ENCODE assay signal across 8 cellular contexts in the genomic region with DNA sequence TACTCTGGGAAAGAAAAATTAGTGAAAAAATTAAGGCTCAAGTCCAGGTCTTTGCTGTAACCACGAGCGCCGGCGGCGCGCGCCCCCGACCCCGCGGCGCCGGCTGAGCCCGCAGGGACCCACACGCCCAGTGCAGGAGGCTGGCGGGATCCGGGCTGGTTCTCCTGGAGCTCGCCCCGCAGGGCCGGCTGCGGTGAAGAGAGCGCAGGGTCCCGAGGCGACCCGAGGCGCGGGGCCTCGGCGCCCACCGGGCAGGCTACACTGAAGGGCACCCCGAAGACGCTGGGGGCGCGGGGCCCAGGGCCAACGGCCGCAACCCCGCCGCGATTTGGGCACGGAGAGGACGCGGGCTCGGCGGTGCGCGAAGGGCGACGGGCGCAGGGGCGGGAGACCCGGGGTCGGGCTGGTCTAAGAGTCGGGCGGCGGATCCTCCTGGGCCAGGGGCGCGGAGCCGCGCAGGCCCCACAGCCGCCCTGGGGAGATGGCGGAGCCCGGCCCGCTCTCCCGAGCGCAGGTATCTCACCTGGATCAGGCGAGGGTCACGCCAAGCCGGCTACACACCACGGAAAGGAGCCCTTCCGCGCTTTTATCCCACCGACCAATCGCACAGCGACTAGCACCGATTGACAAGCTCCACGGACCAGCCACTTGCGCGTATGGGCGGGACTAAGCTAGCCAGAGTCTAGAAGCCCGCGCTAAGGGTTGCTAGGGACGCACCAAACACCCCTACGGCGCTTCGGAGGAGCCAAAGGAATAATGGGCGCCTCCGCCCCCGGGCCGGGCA. TPM values are rescaled to one million over a fixed set of nuclear protein-coding genes. Genes with fewer than 3 reads are reported as not detected.
DNase-seq lines count a peak whose midpoint lies in the region; ATAC-seq, FAIRE-seq and TF ChIP-seq lines count a peak whose summit lies in the region.

A gene (minus strand): TSS at position 582 of the 784 bp plus-strand sequence. CDS start 6,440 bp downstream, outside the sequence.

- FAIRE-seq in D721Med (lab: Jason Lieb, UNC) (no peak), endothelial cell of umbilical vein (lab: Jason Lieb, UNC) (peak; percentile 99)

- DNase-seq in D721Med (ENCODE audit: insufficient read length, low spot score) = peak; percentile 83
- DNase-seq in HuH-7 (ENCODE audit: low spot score) = peak; percentile 97
- DNase-seq in activated CD8-positive, alpha-beta memory T cell treated with anti-CD3 and anti-CD28 coated beads, Interleukin-2, amount 50 U/mL, for 24 hours (ENCODE audit: extremely low read depth) = peak; percentile 89
- peak; percentile 91 for DNase-seq in endothelial cell of umbilical vein (ENCODE audit: low read depth, low spot score)
- peak; percentile 93 for DNase-seq in midbrain (lab: John Stamatoyannopoulos, UW)
- peak; percentile 89 to 94 for DNase-seq in stimulated activated CD8-positive, alpha-beta memory T cell treated with anti-CD3 and anti-CD28 coated beads, Interleukin-15, amount 100 ng/mL, for 48 hours (ENCODE audit: low read depth in 2 of 2)

- H3K36me3 ChIP-seq in OCI-LY1 (ENCODE audit: insufficient read depth, low read length) = peaks cover 11% of the 10 kb centered on the region
- peaks cover 0 to 2% of the 10 kb centered on the region in 2 experiments for H3K36me3 ChIP-seq in endothelial cell of umbilical vein (ENCODE audit: control insufficient read depth in 2 of 2, extremely low read depth in 1 of 2, insufficient read depth in 2 of 2, low read length in 2 of 2)

- peaks cover 41% of the 10 kb centered on the region for H3K4me1 ChIP-seq in OCI-LY1 (ENCODE audit: insufficient read depth, low read length, severe bottlenecking)
- H3K4me1 ChIP-seq in endothelial cell of umbilical vein (ENCODE audit: control insufficient read depth, extremely low read depth, insufficient read depth, low read length) = peaks cover 15% of the 10 kb centered on the region

- H3K9ac ChIP-seq in OCI-LY1 (ENCODE audit: low read length) = peak within 1 kb of the TSS; percentile 88
- peak within 1 kb of the TSS; percentile 40 for H3K9ac ChIP-seq in endothelial cell of umbilical vein (replicated peaks; ENCODE audit: extremely low read depth, insufficient read depth, low read length)

- H3K27me3 ChIP-seq in OCI-LY1 (ENCODE audit: insufficient read depth, low read length) (no peaks in the 10 kb centered on the region), endothelial cell of umbilical vein (ENCODE audit: control insufficient read depth in 2 of 2, insufficient read depth in 2 of 2, low read length in 2 of 2) (no peaks in the 10 kb centered on the region)

- dilution Hi-C loops in endothelial cell of umbilical vein (cut with MboI; ENCODE audit: extremely low pct_ligation_motif_present, low sequenced_read_pairs) = no loop called here

- POLR2A ChIA-PET in endothelial cell of umbilical vein (lab: Charles Lee) = interaction anchor here (1.0 kb wide), 1 partner anchor 166 kb away, joined by 4 read pairs; a partner anchor contains a TSS

- TF ChIP-seq CTCF in D721Med (IDR thresholded peaks at IDR 0.05; ENCODE audit: insufficient read depth, missing control alignments) = no peak
- TF ChIP-seq CTCF in OCI-LY1 (IDR thresholded peaks at IDR 0.05; ENCODE audit: low read length) = no peak
- no peak for TF ChIP-seq CTCF in endothelial cell of umbilical vein (IDR thresholded peaks at IDR 0.05; ENCODE audit: extremely low read depth in 1 of 2, insufficient read depth in 1 of 2, low read depth in 1 of 2, low read length in 2 of 2)

- H3K4me3 ChIP-seq in OCI-LY1 (ENCODE audit: low read depth, low read length, poor library complexity, severe bottlenecking) (peak within 1 kb of the TSS; percentile 89), endothelial cell of umbilical vein (replicated peaks in 1 of 3; ENCODE audit: insufficient read depth in 1 of 3, low read depth in 1 of 3, low read length in 3 of 3) (peak within 1 kb of the TSS; percentile 76 to 85 (median 78))

- no TSS peak for BruUV-seq in endothelial cell of umbilical vein (replicated peaks; lab: Mats Ljungman, UMichigan)

- no peaks in the 10 kb centered on the region for H3K9me1 ChIP-seq in endothelial cell of umbilical vein (replicated peaks; ENCODE audit: control insufficient read depth, extremely low read depth, insufficient read depth, low read length)

- H4K20me1 ChIP-seq in OCI-LY1 (ENCODE audit: insufficient read depth, low read length) (no peaks in the 10 kb centered on the region), endothelial cell of umbilical vein (replicated peaks; ENCODE audit: control insufficient read depth, extremely low read depth, insufficient read depth, low read length) (no peaks in the 10 kb centered on the region)

- CTCF ChIA-PET in endothelial cell of umbilical vein (lab: Charles Lee) = interaction anchor here (0.9 to 1.3 kb wide), 3 partner anchors 71 to 298 kb away, joined by 3 to 4 read pairs (median 3); no protein-coding TSS in a partner anchor

- H3K79me2 ChIP-seq in OCI-LY1 (ENCODE audit: insufficient read depth, low read length) = peaks cover 29% of the 10 kb centered on the region
- peaks cover 13% of the 10 kb centered on the region for H3K79me2 ChIP-seq in endothelial cell of umbilical vein (ENCODE audit: control insufficient read depth, insufficient read depth, low read length)

- ATAC-seq in GM21515 (IDR thresholded peaks at IDR 0.05; ENCODE audit: unreplicated experiment) = peak; percentile 75

- H3K9me2 ChIP-seq in OCI-LY1 (ENCODE audit: low read depth, low read length) = no peaks in the 10 kb centered on the region

- H3F3A ChIP-seq in OCI-LY1 (ENCODE audit: insufficient read depth, low read length) = no peaks in the 10 kb centered on the region

- no peak for TF ChIP-seq POLR2A in endothelial cell of umbilical vein (IDR thresholded peaks at IDR 0.05; ENCODE audit: low read depth, low read length)

- H2AFZ ChIP-seq in OCI-LY1 (ENCODE audit: low read length) = no peak within 1 kb of the TSS
- peak within 1 kb of the TSS; percentile 95 for H2AFZ ChIP-seq in endothelial cell of umbilical vein (ENCODE audit: low read depth, low read length)

- intact Hi-C loops in endothelial cell of umbilical vein (cut with micrococcal nuclease) = loop anchor here (1.0 to 10.0 kb wide), 3 partner anchors 8 to 583 kb away; a partner anchor contains a TSS

- H3K27ac ChIP-seq in OCI-LY1 (ENCODE audit: low read depth, low read length, poor library complexity, severe bottlenecking) = peak within 1 kb of the TSS; percentile 6
- H3K27ac ChIP-seq in endothelial cell of umbilical vein (ENCODE audit: insufficient read depth, low read depth, low read length) = no peak within 1 kb of the TSS

- peak within 1 kb of the TSS; percentile 93 for H3K4me2 ChIP-seq in OCI-LY1 (ENCODE audit: low read length)
- peak within 1 kb of the TSS; percentile 54 for H3K4me2 ChIP-seq in endothelial cell of umbilical vein (ENCODE audit: insufficient read depth, low read length)

- H3K9me3 ChIP-seq in OCI-LY1 (ENCODE audit: low read length) (no peaks in the 10 kb centered on the region), endothelial cell of umbilical vein (replicated peaks; ENCODE audit: control insufficient read depth, insufficient read depth, low read length) (no peaks in the 10 kb centered on the region)

TF ChIP-seq in endothelial cell of umbilical vein, 7 proteins besides CTCF, POLR2A, EP300 and RAD21:
- TF ChIP-seq FOS (IDR thresholded peaks at IDR 0.05; ENCODE audit: borderline replicate concordance, insufficient read depth, low read length) (no peak), POLR2AphosphoS5 (IDR thresholded peaks at IDR 0.05; ENCODE audit: insufficient read depth, low read depth, low read length) (peak; percentile 21)
- TF ChIP-seq, protein P1, sequence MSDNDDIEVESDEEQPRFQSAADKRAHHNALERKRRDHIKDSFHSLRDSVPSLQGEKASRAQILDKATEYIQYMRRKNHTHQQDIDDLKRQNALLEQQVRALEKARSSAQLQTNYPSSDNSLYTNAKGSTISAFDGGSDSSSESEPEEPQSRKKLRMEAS (IDR thresholded peaks at IDR 0.05; ENCODE audit: insufficient read depth, insufficient read length) = no peak

RNA-seq across cellular contexts. Expression of the gene that starts here (rescaled TPM):
- total RNA-seq in endothelial cell of umbilical vein = 17.3 and 26.0 TPM in 2 replicates
- polyA plus RNA-seq in endothelial cell of umbilical vein = 5.7 and 16.6 TPM in 2 replicates
- polyA plus RNA-seq in endothelial cell of umbilical vein (2011; cell fraction: cytosol; rRNA removed) = 4.0 and 4.2 TPM in 2 replicates
- 43.8 and 52.7 TPM in 2 replicates for polyA plus RNA-seq in endothelial cell of umbilical vein (2011; cell fraction: nucleus; rRNA removed)
- polyA plus RNA-seq in endothelial cell of umbilical vein (2012) = 7.5 and 8.5 TPM in 2 replicates
- 15.4 and 23.6 TPM in 2 replicates for polyA minus RNA-seq in endothelial cell of umbilical vein
- polyA minus RNA-seq in endothelial cell of umbilical vein (2011; cell fraction: cytosol; rRNA and poly(A)+ RNA removed) = 6.9 TPM
- polyA minus RNA-seq in endothelial cell of umbilical vein (2011; cell fraction: nucleus; rRNA and poly(A)+ RNA removed) = 13.3 and 18.2 TPM in 2 replicates
